ENCODE assay signal across 33 cellular contexts in the genomic region with DNA sequence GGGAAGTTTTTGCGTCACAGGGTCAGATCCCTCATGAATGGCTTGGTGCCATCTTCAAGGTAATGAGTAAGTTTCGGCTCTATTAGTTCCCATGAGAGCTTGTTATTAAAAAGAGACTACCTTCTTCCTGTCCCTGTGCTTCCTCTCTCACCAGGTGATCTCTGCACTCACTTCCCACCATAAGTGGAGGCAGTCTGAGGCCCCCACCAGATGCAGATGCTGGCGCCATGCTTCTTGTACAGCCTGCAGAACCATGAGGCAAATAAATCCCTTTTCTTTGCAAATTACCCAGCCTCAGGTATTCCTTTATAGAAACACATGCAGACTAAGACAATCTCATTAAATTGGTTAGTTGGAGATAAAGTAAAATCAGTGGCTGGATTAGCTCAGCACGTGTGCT.
"Had no signal": no experiment of that assay in that cellular context is flagged by ENCODE, and none has a peak within 500 bp of the region (broad histone marks: within the 10 kb centered on the region; RNA-seq: fewer than 3 reads in every experiment).

No MANE protein-coding gene starts in this region.

- H3K4me1 ChIP-seq: ascending aorta had no signal

- H3K4me3 ChIP-seq: ascending aorta, cardiac muscle cell, SJCRH30, SK-N-MC had no signal

- DNase-seq: activated CD4-positive, alpha-beta T cell treated with anti-CD3 and anti-CD28 coated beads, Interleukin-2, amount 10 ng/mL, durations not matched to agents 24 days and 14 days; activated CD4-positive, alpha-beta T cell treated with anti-CD3 and anti-CD28 coated beads, Interleukin-2, amount 50 U/mL, for 4 hours; activated CD8-positive, alpha-beta T cell treated with anti-CD3 and anti-CD28 coated beads for 36 hours; activated effector memory CD4-positive, alpha-beta T cell treated with anti-CD3 and anti-CD28 coated beads, Interleukin-2, amount 50 U/mL, for 16 hours; activated naive CD4-positive, alpha-beta T cell; activated naive CD4-positive, alpha-beta T cell treated with anti-CD3 and anti-CD28 coated beads, Interleukin-2, amount 50 U/mL, for 16 hours; activated naive CD8-positive, alpha-beta T cell treated with anti-CD3 and anti-CD28 coated beads for 36 hours; activated T-cell treated with anti-CD3 and anti-CD28 coated beads, Interleukin-2, amount 50 U/mL, for 1 hour; activated T-cell treated with anti-CD3 and anti-CD28 coated beads, Interleukin-2, amount 50 U/mL, for 72 hours; amygdala; cortex of kidney; MM.1S; NCI-H1105; NCI-H1417 treated with DMSO at 0.1 percent for 48 hours; NCI-H187 treated with DMSO at 0.1 percent for 48 hours; NCI-H2081; NCI-H2171 treated with DMSO at 0.1 percent for 48 hours; NCI-H2227 treated with DMSO at 0.1 percent for 48 hours; NCI-H446; NCI-H510A treated with DMSO at 0.1 percent for 48 hours; NCI-H526 treated with DMSO at 0.1 percent for 48 hours; NCI-H774; NK-92 treated with Interleukin-12 subunit alpha and Interleukin-12 subunit beta, amount 100 ng/mL, for 24 hours; OCI-M1; SHP77; SJCRH30 had no signal

- H3K27ac ChIP-seq: ascending aorta, cardiac muscle cell, SJCRH30, SK-N-MC had no signal

- H3K36me3 Mint-ChIP-seq: activated naive CD8-positive, alpha-beta T cell treated with anti-CD3 and anti-CD28 coated beads for 36 hours had no signal

- H3K36me3 ChIP-seq: ascending aorta, cardiac muscle cell, SJCRH30 had no signal

- H3K9me3 ChIP-seq: ascending aorta, SJCRH30 had no signal

- H3K27me3 Mint-ChIP-seq: activated CD4-positive, alpha-beta T cell treated with anti-CD3 and anti-CD28 coated beads, Interleukin-2, amount 10 ng/mL, durations not matched to agents 24 days and 14 days; activated CD8-positive, alpha-beta T cell treated with anti-CD3 and anti-CD28 coated beads for 36 hours had no signal

- H3K27me3 ChIP-seq: ascending aorta, cardiac muscle cell, SJCRH30 had no signal

- ATAC-seq: activated CD8-positive, alpha-beta T cell treated with anti-CD3 and anti-CD28 coated beads for 36 hours; activated T-cell treated with anti-CD3 and anti-CD28 coated beads, Interleukin-2, amount 50 U/mL, for 72 hours; activated T-helper 17 cell treated with anti-CD3 and anti-CD28 coated beads, Interleukin-2, amount 50 U/mL, for 72 hours had no signal

- H3K27ac Mint-ChIP-seq: activated CD4-positive, alpha-beta T cell treated with anti-CD3 and anti-CD28 coated beads, Interleukin-2, amount 10 ng/mL, durations not matched to agents 24 days and 14 days; activated CD8-positive, alpha-beta T cell treated with anti-CD3 and anti-CD28 coated beads for 36 hours; activated naive CD8-positive, alpha-beta T cell treated with anti-CD3 and anti-CD28 coated beads for 36 hours; activated T-helper 17 cell treated with anti-CD3 and anti-CD28 coated beads, Interleukin-2, amount 50 U/mL, for 72 hours; T-helper 1 cell treated with Interleukin-12 subunit alpha and Interleukin-12 subunit beta and Interleukin-4 antibody, amounts not matched to agents 30 μg/mL and 1 μg/mL, for 36 hours; T-helper 2 cell treated with Interferon-gamma antibody and Interleukin-4, amounts not matched to agents 5 μg/mL and 100 μg/mL, for 36 hours had no signal

- H3K4me3 Mint-ChIP-seq: activated CD4-positive, alpha-beta T cell treated with anti-CD3 and anti-CD28 coated beads, Interleukin-2, amount 10 ng/mL, durations not matched to agents 24 days and 14 days; activated CD8-positive, alpha-beta T cell treated with anti-CD3 and anti-CD28 coated beads for 36 hours; activated naive CD8-positive, alpha-beta T cell treated with anti-CD3 and anti-CD28 coated beads for 36 hours; activated T-helper 17 cell treated with anti-CD3 and anti-CD28 coated beads, Interleukin-2, amount 50 U/mL, for 72 hours; T-helper 1 cell treated with Interleukin-12 subunit alpha and Interleukin-12 subunit beta and Interleukin-4 antibody, amounts not matched to agents 30 μg/mL and 1 μg/mL, for 36 hours; T-helper 2 cell treated with Interferon-gamma antibody and Interleukin-4, amounts not matched to agents 5 μg/mL and 100 μg/mL, for 36 hours had no signal

- H3K9me3 Mint-ChIP-seq: activated CD8-positive, alpha-beta T cell treated with anti-CD3 and anti-CD28 coated beads for 36 hours; activated naive CD8-positive, alpha-beta T cell treated with anti-CD3 and anti-CD28 coated beads for 36 hours; activated T-helper 17 cell treated with anti-CD3 and anti-CD28 coated beads, Interleukin-2, amount 50 U/mL, for 72 hours; T-helper 1 cell treated with Interleukin-12 subunit alpha and Interleukin-12 subunit beta and Interleukin-4 antibody, amounts not matched to agents 30 μg/mL and 1 μg/mL, for 36 hours; T-helper 2 cell treated with Interferon-gamma antibody and Interleukin-4, amounts not matched to agents 5 μg/mL and 100 μg/mL, for 36 hours had no signal

- FAIRE-seq: TTC549 had no signal
